In the genomic region with DNA sequence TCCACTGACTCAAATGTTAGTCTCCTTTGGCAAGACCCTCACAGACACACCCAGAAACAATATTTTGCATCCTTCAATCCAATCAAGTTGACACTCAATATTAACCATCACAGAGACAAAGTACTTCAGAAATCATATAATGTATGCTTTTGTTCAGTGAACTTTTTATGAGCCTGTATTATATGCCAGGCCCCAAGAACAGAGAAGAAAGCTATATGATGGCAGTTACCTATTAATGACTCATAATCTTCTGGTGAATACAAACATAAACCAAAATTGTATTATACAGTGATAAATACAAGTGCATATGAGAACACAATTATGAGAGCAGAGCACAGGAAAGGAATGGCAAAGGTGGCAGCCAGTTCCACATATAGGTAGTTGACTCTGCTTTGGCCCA, we compare ENCODE assay signal across 9 cellular contexts.
"Had no signal": no experiment of that assay in that cellular context is flagged by ENCODE, and none has a peak within 500 bp of the region (broad histone marks: within the 10 kb centered on the region; RNA-seq: fewer than 3 reads in every experiment).

No MANE protein-coding gene starts in this region.

- H3K4me1 Mint-ChIP-seq: GM23338, H9 had no signal

- H3K4me3 Mint-ChIP-seq: GM23338, H9, HFFc6 had no signal

- H3K27ac Mint-ChIP-seq: GM23338, H9, HFFc6 had no signal

- ATAC-seq: GM23338, HCT116 had no signal

- H2AFZ ChIP-seq: GM23248, GM23338 had no signal

- DNase-seq: GM23248, GOT3, H7, H9, HCEC 1CT, HFFc6 had no signal

- H3K4me3 ChIP-seq: GM23248, GM23338, HAP-1 had no signal

- H3K9me3 ChIP-seq: HAP-1 had no signal

- H3K36me3 ChIP-seq: HAP-1 had no signal

- H3K9ac ChIP-seq: GM23248 had no signal

- H3K4me2 ChIP-seq: GM23338 had no signal

- H3K27ac ChIP-seq: GM23248 had no signal

- H3K4me1 ChIP-seq: HAP-1 had no signal

- H3K9me3 Mint-ChIP-seq: HFFc6 had no signal
